In the genomic region with DNA sequence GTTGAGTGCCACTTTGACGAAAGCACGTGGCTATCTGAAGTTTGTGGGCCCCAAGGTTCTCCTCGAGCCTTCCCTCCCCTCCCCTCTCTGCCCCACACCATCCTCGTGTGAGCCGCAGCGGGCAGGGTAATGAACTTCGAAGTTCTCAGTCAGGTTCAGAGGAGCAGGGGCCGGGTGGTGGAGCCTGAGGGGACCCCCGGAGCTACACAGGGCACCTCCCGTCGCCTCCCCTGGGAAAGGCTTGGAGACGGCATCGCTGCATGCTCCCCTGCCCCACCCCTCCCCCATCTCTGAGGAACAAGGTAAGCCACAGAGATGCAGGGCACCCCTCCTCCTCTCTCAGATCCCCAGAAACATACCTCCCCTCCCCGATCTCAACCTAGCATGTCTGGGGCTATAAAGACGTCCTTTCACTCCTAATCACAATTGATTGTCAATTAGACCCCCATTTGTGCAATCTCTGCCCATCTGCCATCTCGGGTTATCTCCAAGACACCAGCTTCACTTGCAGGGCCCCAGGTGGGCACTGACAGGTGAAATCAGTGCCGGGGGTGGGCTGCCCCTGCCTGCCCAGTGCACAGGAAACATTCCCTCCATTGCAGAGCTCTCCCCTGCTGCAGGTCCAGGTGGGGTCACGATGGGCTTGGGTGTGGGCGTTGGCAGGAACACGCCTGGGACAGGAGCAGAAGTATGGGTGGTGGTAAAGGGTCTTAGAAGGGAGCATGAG, we compare ENCODE assay signal across 18 cellular contexts. TPM values are rescaled to one million over a fixed set of nuclear protein-coding genes. Genes with fewer than 3 reads are reported as not detected.
"Had no signal": no experiment of that assay in that cellular context is flagged by ENCODE, and none has a peak within 500 bp of the region (broad histone marks: within the 10 kb centered on the region; RNA-seq: fewer than 3 reads in every experiment).

No MANE protein-coding gene starts in this region.

- ATAC-seq: naive thymus-derived CD4-positive, alpha-beta T cell; right cardiac atrium; stimulated activated effector memory CD8-positive, alpha-beta T cell treated with anti-CD3 and anti-CD28 coated beads, Interleukin-12 subunit alpha, Interleukin-12 subunit beta, amount 100 ng/mL, for 72 hours had no signal

- H3K36me3 ChIP-seq: adrenal gland, neutrophil, tibial nerve had no signal

- H3K9me3 ChIP-seq: adrenal gland, neutrophil, tibial nerve had no signal

- H3K4me1 ChIP-seq: adrenal gland had no signal

- H3K9me3 Mint-ChIP-seq: activated CD4-positive, alpha-beta memory T cell treated with anti-CD3 and anti-CD28 coated beads for 36 hours; stimulated activated effector memory CD8-positive, alpha-beta T cell treated with anti-CD3 and anti-CD28 coated beads, Interleukin-12 subunit alpha, Interleukin-12 subunit beta, amount 100 ng/mL, for 72 hours; T-helper 2 cell treated with Interferon-gamma antibody and Interleukin-4, amounts not matched to agents 5 μg/mL and 100 μg/mL, for 36 hours had no signal

- H3K27ac Mint-ChIP-seq: activated CD4-positive, alpha-beta memory T cell treated with anti-CD3 and anti-CD28 coated beads for 36 hours; stimulated activated effector memory CD8-positive, alpha-beta T cell treated with anti-CD3 and anti-CD28 coated beads, Interleukin-12 subunit alpha, Interleukin-12 subunit beta, amount 100 ng/mL, for 72 hours had no signal

- H3K27ac ChIP-seq: adrenal gland, neutrophil, tibial nerve had no signal

- DNase-seq: activated CD4-positive, alpha-beta memory T cell treated with anti-CD3 and anti-CD28 coated beads for 36 hours; activated naive CD4-positive, alpha-beta T cell treated with anti-CD3 and anti-CD28 coated beads, Interleukin-2, amount 50 U/mL, for 16 hours; caudate nucleus; cortex of kidney; effector CD8-positive, alpha-beta T cell; hippocampal formation; naive thymus-derived CD4-positive, alpha-beta T cell; SW 1271 had no signal

- H3K36me3 Mint-ChIP-seq: activated CD4-positive, alpha-beta memory T cell treated with anti-CD3 and anti-CD28 coated beads for 36 hours had no signal

- H3K4me3 ChIP-seq: adrenal gland, tibial nerve had no signal

- H3K4me3 Mint-ChIP-seq: activated CD4-positive, alpha-beta memory T cell treated with anti-CD3 and anti-CD28 coated beads for 36 hours; stimulated activated effector memory CD8-positive, alpha-beta T cell treated with anti-CD3 and anti-CD28 coated beads, Interleukin-12 subunit alpha, Interleukin-12 subunit beta, amount 100 ng/mL, for 72 hours; T-helper 2 cell treated with Interferon-gamma antibody and Interleukin-4, amounts not matched to agents 5 μg/mL and 100 μg/mL, for 36 hours had no signal

RNA-seq across cellular contexts. Expression of a gene that starts 3.0 kb away (rescaled TPM):
- total RNA-seq: activated CD4-positive, alpha-beta memory T cell treated with anti-CD3 and anti-CD28 coated beads for 36 hours; adrenal gland; epithelial cell of proximal tubule; lung microvascular endothelial cell; mononuclear cell; naive thymus-derived CD4-positive, alpha-beta T cell; right cardiac atrium; subcutaneous adipose tissue; tibial nerve had no signal
